13 cellular contexts compared by ENCODE assay signal in genomic region chr2:241857572-241858121, GRCh38. TPM values are rescaled to one million over a fixed set of nuclear protein-coding genes. Genes with fewer than 3 reads are reported as not detected.
DNase-seq lines count a peak whose midpoint lies in the region; ATAC-seq and TF ChIP-seq lines count a peak whose summit lies in the region.
"Had no signal": no experiment of that assay in that cellular context is flagged by ENCODE, and none has a peak within 500 bp of the region (broad histone marks: within the 10 kb centered on the region; RNA-seq: fewer than 3 reads in every experiment).

No MANE protein-coding gene starts in this region.

- peak overlapping the region; percentile 84 for H3K4me3 Mint-ChIP-seq in activated naive CD4-positive, alpha-beta T cell treated with anti-CD3 and anti-CD28 coated beads, Interleukin-2, amount 50 U/mL, for 24 hours
- peak overlapping the region; percentile 69 to 81 (median 77) for H3K4me3 Mint-ChIP-seq in T-cell

- no peaks in the 10 kb centered on the region for H3K27me3 ChIP-seq in right atrium auricular region
- no peaks in the 10 kb centered on the region for H3K27me3 ChIP-seq in thymus (ENCODE audit: control insufficient read depth, insufficient read depth)

- no peaks in the 10 kb centered on the region for H3K36me3 ChIP-seq in right atrium auricular region
- H3K36me3 ChIP-seq in thymus (ENCODE audit: control insufficient read depth, insufficient read depth), result peaks cover 2% of the 10 kb centered on the region
- H3K36me3 ChIP-seq: colonic mucosa, HAP-1 had no signal

- H3K9me3 ChIP-seq in right atrium auricular region (no peaks in the 10 kb centered on the region), thymus (ENCODE audit: control insufficient read depth) (no peaks in the 10 kb centered on the region)
- H3K9me3 ChIP-seq: colonic mucosa, HAP-1 had no signal

- TF ChIP-seq CTCF in right atrium auricular region (IDR thresholded peaks at IDR 0.05), result no peak

- DNase-seq in activated naive CD4-positive, alpha-beta T cell (lab: John Stamatoyannopoulos, UW), result no peak
- DNase-seq in T-cell, result no peak
- no peak for DNase-seq in right atrium auricular region (ENCODE audit: low spot score)
- DNase-seq in cerebellar nuclear complex (lab: John Stamatoyannopoulos, UW), result no peak
- DNase-seq in kidney tubule cell (ENCODE audit: low spot score), result no peak
- DNase-seq in NCI-H2196 (lab: John Stamatoyannopoulos, UW; ENCODE audit: unreplicated experiment), result no peak
- DNase-seq: colonic mucosa, EL, NCI-H2081 had no signal

- H3K4me3 ChIP-seq in right atrium auricular region (no peak overlapping the region), thymus (ENCODE audit: low read length) (peak overlapping the region; percentile 48)
- H3K4me3 ChIP-seq: HAP-1 had no signal

- CTCF ChIA-PET in T-cell (lab: Charles Lee), result no interaction called here

- no peaks in the 10 kb centered on the region for H3K9me3 Mint-ChIP-seq in activated naive CD4-positive, alpha-beta T cell treated with anti-CD3 and anti-CD28 coated beads, Interleukin-2, amount 50 U/mL, for 24 hours
- no peaks in the 10 kb centered on the region for H3K9me3 Mint-ChIP-seq in T-cell

- WGBS in thymus, result 96% methylated on average over 18 of the region's 18 CpGs

- no peaks in the 10 kb centered on the region for H3K36me3 Mint-ChIP-seq in activated naive CD4-positive, alpha-beta T cell treated with anti-CD3 and anti-CD28 coated beads, Interleukin-2, amount 50 U/mL, for 24 hours
- H3K36me3 Mint-ChIP-seq in T-cell, result no peaks in the 10 kb centered on the region

- peaks cover 2% of the 10 kb centered on the region for H3K27me3 Mint-ChIP-seq in activated naive CD4-positive, alpha-beta T cell treated with anti-CD3 and anti-CD28 coated beads, Interleukin-2, amount 50 U/mL, for 24 hours
- peaks cover 9 to 15% of the 10 kb centered on the region in 2 donors for H3K27me3 Mint-ChIP-seq in T-cell

- ATAC-seq in T-cell (replicated peaks in 1 of 4), result no peak

- peaks cover 32% of the 10 kb centered on the region for H3K4me1 Mint-ChIP-seq in activated naive CD4-positive, alpha-beta T cell treated with anti-CD3 and anti-CD28 coated beads, Interleukin-2, amount 50 U/mL, for 24 hours
- peaks cover 24 to 47% (median 38%) of the 10 kb centered on the region in 3 donors for H3K4me1 Mint-ChIP-seq in T-cell

- no peak overlapping the region for H3K27ac Mint-ChIP-seq in activated naive CD4-positive, alpha-beta T cell treated with anti-CD3 and anti-CD28 coated beads, Interleukin-2, amount 50 U/mL, for 24 hours
- peak overlapping the region; percentile 65 to 77 for H3K27ac Mint-ChIP-seq in T-cell

- POLR2A ChIA-PET in T-cell (lab: Charles Lee), result no interaction called here

- H3K27ac ChIP-seq in right atrium auricular region (peak overlapping the region; percentile 93 to 98), thymus (ENCODE audit: low read depth) (no peak overlapping the region)
- H3K27ac ChIP-seq: colonic mucosa had no signal

- peaks cover 0 to 43% of the 10 kb centered on the region in 2 donors for H3K4me1 ChIP-seq in right atrium auricular region
- peaks cover 35% of the 10 kb centered on the region for H3K4me1 ChIP-seq in thymus (ENCODE audit: control insufficient read depth, insufficient read depth, low read length)
- H3K4me1 ChIP-seq: HAP-1 had no signal

RNA-seq across cellular contexts. Expression of gene PDCD1, which starts 1.0 kb away (rescaled TPM):
- total RNA-seq in T-cell (1 to 10 TPM; 1.3 to 6.8 (median 5.2) TPM), right atrium auricular region (10 to 100 TPM in 1 of 2 donors, 1 to 10 TPM in 1; 1.0 to 17.5 TPM)
- polyA plus RNA-seq in thymus, result 12.7 TPM

RNA-seq across cellular contexts. Expression of gene RTP5, which starts 11.9 kb away (rescaled TPM):
- 1 to 10 TPM in 4 of 5 donors, under 1 TPM in 1; 0.26 to 1.4 (median 1.3) TPM for total RNA-seq in T-cell
- total RNA-seq in right atrium auricular region, result not detected
- 3.7 TPM for polyA plus RNA-seq in thymus
- total RNA-seq: colonic mucosa, mesenteric fat pad had no signal

RNA-seq across cellular contexts. Expression of gene NEU4, which starts 48.7 kb away (rescaled TPM):
- total RNA-seq in T-cell (1 to 10 TPM in 2 of 5 donors, under 1 TPM in 1, not detected in 2; 0.26 to 1.6 (median 1.4) TPM), right atrium auricular region (under 1 TPM in 1 of 2 donors, not detected in 1; 0.31 TPM)
- 1.1 TPM for polyA plus RNA-seq in thymus
